Comparison of ENCODE assay signal across 7 cellular contexts in the genomic region with DNA sequence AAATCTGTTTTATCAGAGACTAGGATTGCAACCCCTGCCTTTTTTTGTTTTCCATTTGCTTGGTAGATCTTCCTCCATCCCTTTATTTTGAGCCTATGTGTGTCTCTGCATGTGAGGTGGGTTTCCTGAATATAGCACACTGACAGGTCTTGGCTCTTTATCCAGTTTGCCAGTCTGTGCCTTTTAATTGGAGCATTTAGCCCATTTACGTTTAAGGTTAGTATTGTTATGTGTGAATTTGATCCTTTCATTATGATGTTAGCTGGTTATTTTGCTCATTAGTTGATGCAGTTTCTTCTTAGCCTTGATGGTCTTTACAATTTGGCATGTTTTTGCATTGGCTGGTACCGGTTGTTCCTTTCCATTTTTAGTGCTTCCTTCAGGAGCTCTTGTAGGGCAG. TPM values are rescaled to one million over a fixed set of nuclear protein-coding genes. Genes with fewer than 3 reads are reported as not detected.
"Had no signal": no experiment of that assay in that cellular context is flagged by ENCODE, and none has a peak within 500 bp of the region (broad histone marks: within the 10 kb centered on the region; RNA-seq: fewer than 3 reads in every experiment).

No MANE protein-coding gene starts in this region.

RNA-seq across cellular contexts. Expression of gene ALAS2, which starts 19.8 kb away (rescaled TPM):
- total RNA-seq: GM23248, GM23338, H4, H7, H9, HFFc6 had no signal
- polyA plus RNA-seq: GM23248 had no signal

RNA-seq across cellular contexts. Expression of gene PAGE2B, which starts 24.2 kb away (rescaled TPM):
- total RNA-seq: GM23248, GM23338, H1, H4, H7, H9, HFFc6 had no signal
- polyA plus RNA-seq: GM23248, GM23338, H1 had no signal

RNA-seq across cellular contexts. Expression of gene PAGE2, which starts 38.2 kb away (rescaled TPM):
- total RNA-seq: GM23248, GM23338, H1, H7, H9 had no signal
- polyA plus RNA-seq: GM23248, GM23338, H1 had no signal

RNA-seq across cellular contexts. Expression of gene PFKFB1, which starts 56.6 kb away (rescaled TPM):
- total RNA-seq: GM23248, GM23338, H4, HFFc6 had no signal
- polyA plus RNA-seq: GM23248, GM23338 had no signal
